ENCODE assay signal across 9 cellular contexts in genomic region chr1:17922833-17923232, GRCh38.
DNase-seq lines count a peak whose midpoint lies in the region; ATAC-seq and TF ChIP-seq lines count a peak whose summit lies in the region.
"Had no signal": no experiment of that assay in that cellular context is flagged by ENCODE, and none has a peak within 500 bp of the region (broad histone marks: within the 10 kb centered on the region; RNA-seq: fewer than 3 reads in every experiment).

No MANE protein-coding gene starts in this region.

- no peaks in the 10 kb centered on the region for H3F3A ChIP-seq in smooth muscle cell (ENCODE audit: low read depth)

- peaks cover 20% of the 10 kb centered on the region for H3K27me3 ChIP-seq in smooth muscle cell (ENCODE audit: low read depth)

- H2AFZ ChIP-seq in smooth muscle cell (ENCODE audit: low read depth), result no peak overlapping the region

- no peak overlapping the region for H3K27ac ChIP-seq in smooth muscle cell (ENCODE audit: low read depth)

- H3K36me3 ChIP-seq in smooth muscle cell (ENCODE audit: low read depth), result no peaks in the 10 kb centered on the region

- H3K79me2 ChIP-seq in smooth muscle cell (ENCODE audit: low read depth), result no peaks in the 10 kb centered on the region

- intact Hi-C loops in sciatic nerve (cut with DNase I), result no loop called here

- WGBS in smooth muscle cell (ENCODE audit: low lambda C conversion rate), result 5% methylated on average over 6 of the region's 6 CpGs

- TF ChIP-seq CTCF in fibroblast of the aortic adventitia (IDR thresholded peaks at IDR 0.05; ENCODE audit: insufficient read depth, low read length) (peak; percentile 50), smooth muscle cell (IDR thresholded peaks at IDR 0.05; ENCODE audit: borderline replicate concordance, insufficient read depth, poor library complexity, severe bottlenecking) (peak; percentile 62)

- ATAC-seq in GM19395 (IDR thresholded peaks at IDR 0.05; ENCODE audit: unreplicated experiment), result no peak
- no peak for ATAC-seq in sciatic nerve
- ATAC-seq: naive thymus-derived CD4-positive, alpha-beta T cell had no signal

- H4K20me1 ChIP-seq in smooth muscle cell (ENCODE audit: low read depth), result no peaks in the 10 kb centered on the region

- no peaks in the 10 kb centered on the region for H3K4me1 ChIP-seq in smooth muscle cell (ENCODE audit: low read depth)

- DNase-seq in NCI-H524 (lab: John Stamatoyannopoulos, UW) (peak; percentile 73 to 79), NCI-H524 treated with DMSO at 0.1 percent for 48 hours (lab: John Stamatoyannopoulos, UW) (no peak), OCI-M1 (lab: John Stamatoyannopoulos, UW) (peak; percentile 33), fibroblast of the aortic adventitia (ENCODE audit: low read depth) (peak; percentile 31), smooth muscle cell (lab: John Stamatoyannopoulos, UW; ENCODE audit: unreplicated experiment) (no peak), sciatic nerve (ENCODE audit: low spot score) (no peak)
- DNase-seq in Jurkat, Clone E6-1 (ENCODE audit: low read depth, low spot score), result peak; percentile 17

- H3K4me3 ChIP-seq in Jurkat, Clone E6-1 (ENCODE audit: low read length), result no peak overlapping the region
- no peak overlapping the region for H3K4me3 ChIP-seq in fibroblast of the aortic adventitia (ENCODE audit: low read depth, low read length)
- H3K4me3 ChIP-seq in smooth muscle cell, result no peak overlapping the region

- no peaks in the 10 kb centered on the region for H3K9me3 ChIP-seq in smooth muscle cell (replicated peaks; ENCODE audit: low read depth)

- H3K9ac ChIP-seq in smooth muscle cell (ENCODE audit: low read depth), result no peak overlapping the region

- H3K4me2 ChIP-seq in smooth muscle cell, result no peak overlapping the region

Comparison
In these comparisons a context has a peak if more than half of its experiments do, and no peak if none do; other contexts are left out.
1. DNase-seq: peak in NCI-H524 (2 of 2), Jurkat, Clone E6-1 (single experiment), OCI-M1 (single experiment) and fibroblast of the aortic adventitia (single experiment); none in NCI-H524 treated with DMSO at 0.1 percent for 48 hours (single experiment), smooth muscle cell (single experiment) and sciatic nerve (single experiment).